Comparison of ENCODE assay signal across 22 cellular contexts in the genomic region with DNA sequence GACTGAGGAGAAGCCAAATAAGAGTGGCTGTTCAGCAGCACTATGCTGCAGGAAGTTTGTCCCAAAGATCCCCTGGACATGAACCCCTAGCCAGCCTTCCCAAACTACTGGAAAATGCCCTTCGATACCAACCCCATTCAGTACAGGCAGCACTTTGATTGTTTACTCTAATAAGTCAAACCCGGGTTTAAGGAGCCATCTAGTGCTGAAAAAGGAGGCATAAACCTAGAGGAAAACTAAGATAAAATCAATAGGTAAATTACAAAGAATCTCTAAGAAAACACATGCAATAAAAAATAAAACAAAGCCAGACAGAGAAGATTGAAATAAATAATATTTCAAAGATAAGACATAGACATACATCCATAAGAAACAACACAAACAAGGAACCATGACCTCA.
"Had no signal": no experiment of that assay in that cellular context is flagged by ENCODE, and none has a peak within 500 bp of the region (broad histone marks: within the 10 kb centered on the region; RNA-seq: fewer than 3 reads in every experiment).

No MANE protein-coding gene starts in this region.

- H3K27me3 ChIP-seq: brain microvascular endothelial cell, gastrocnemius medialis, spleen, suprapubic skin, tibial artery had no signal

- H3K9me3 ChIP-seq: gastrocnemius medialis, left ventricle myocardium inferior, spleen, suprapubic skin, tibial artery had no signal

- DNase-seq: activated CD4-positive, alpha-beta T cell treated with anti-CD3 and anti-CD28 coated beads for 4 hours; activated CD4-positive, alpha-beta T cell treated with anti-CD3 and anti-CD28 coated beads, Interleukin-2, amount 50 U/mL, for 4 hours; activated effector memory CD4-positive, alpha-beta T cell treated with anti-CD3 and anti-CD28 coated beads, Interleukin-2, amount 50 U/mL, for 16 hours; activated naive CD4-positive, alpha-beta T cell treated with anti-CD3 and anti-CD28 coated beads, Interleukin-2, amount 10 ng/mL, durations not matched to agents 7 days and 5 days; activated T-cell treated with anti-CD3 and anti-CD28 coated beads for 4 hours; amniotic stem cell; brain microvascular endothelial cell; dorsolateral prefrontal cortex; effector memory CD4-positive, alpha-beta T cell; gastrocnemius medialis; glutamatergic neuron; left ventricle myocardium inferior; mucosa of descending colon; posterior cingulate gyrus; right cardiac atrium; spleen; stimulated activated naive CD4-positive, alpha-beta T cell; tibial artery had no signal

- H3K27ac ChIP-seq: brain microvascular endothelial cell, coronary artery, dorsolateral prefrontal cortex, gastrocnemius medialis, left ventricle myocardium inferior, spleen, suprapubic skin, tibial artery had no signal

- H3K4me1 ChIP-seq: gastrocnemius medialis, left ventricle myocardium inferior, spleen, suprapubic skin, tibial artery had no signal

- H3K36me3 ChIP-seq: brain microvascular endothelial cell, gastrocnemius medialis, left ventricle myocardium inferior, spleen, suprapubic skin, tibial artery had no signal

- ATAC-seq: gastrocnemius medialis; mucosa of descending colon; natural killer cell treated with Interleukin-12 subunit alpha and Interleukin-12 subunit beta and Interleukin-15 and Interleukin-18, amount 100 ng/mL, for 72 hours; right cardiac atrium had no signal

- H3K4me3 ChIP-seq: coronary artery, dorsolateral prefrontal cortex, gastrocnemius medialis, left ventricle myocardium inferior, lung, mucosa of descending colon, spleen, suprapubic skin, tibial artery had no signal
